ENCODE assay signal across 8 cellular contexts in the genomic region with DNA sequence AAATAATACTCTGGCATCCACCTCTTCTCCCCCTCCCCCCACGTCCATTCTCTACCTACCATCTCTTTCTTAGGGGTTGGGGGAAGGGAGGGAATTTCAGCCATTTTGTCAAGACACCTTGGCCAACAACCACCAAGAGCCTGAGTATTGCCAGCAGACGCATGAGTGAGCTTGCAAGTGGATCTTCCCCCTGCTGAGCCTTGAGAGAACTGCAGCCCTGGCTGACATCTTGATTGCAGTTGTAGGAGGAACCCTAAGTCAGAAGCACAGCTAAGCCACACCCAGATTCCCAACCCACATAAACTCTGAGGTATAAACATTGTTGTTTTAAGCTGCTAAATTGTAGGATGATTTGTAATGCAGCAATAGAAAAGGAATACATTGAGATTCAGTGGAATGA.
DNase-seq lines count a peak whose midpoint lies in the region; ATAC-seq and TF ChIP-seq lines count a peak whose summit lies in the region.

No MANE protein-coding gene starts in this region.

- peak; percentile 58 for DNase-seq in GM12865 (ENCODE audit: low read depth)
- peak; percentile 63 for DNase-seq in Karpas-422
- peak in 1 of 2 donors; percentile 26 for DNase-seq in foreskin keratinocyte
- DNase-seq in hypothalamus (lab: John Stamatoyannopoulos, UW): no peak
- no peak for DNase-seq in stimulated activated naive CD4-positive, alpha-beta T cell (lab: John Stamatoyannopoulos, UW)
- DNase-seq in activated T-cell treated with anti-CD3 and anti-CD28 coated beads for 4 hours: no peak
- no peak for DNase-seq in GM19240 (ENCODE audit: insufficient read length, low spot score)

- H3K4me1 ChIP-seq in Karpas-422 (ENCODE audit: low read length): no peaks in the 10 kb centered on the region
- H3K4me1 ChIP-seq in foreskin keratinocyte: no peaks in the 10 kb centered on the region

- H3K4me3 ChIP-seq in GM12865 (ENCODE audit: low read depth, low read length): no peak overlapping the region
- H3K4me3 ChIP-seq in Karpas-422 (ENCODE audit: low read length): no peak overlapping the region

- TF ChIP-seq CTCF in GM12865 (IDR thresholded peaks at IDR 0.05; ENCODE audit: insufficient read depth, low read depth, low read length, missing control alignments): peak; percentile 41
- peak; percentile 53 for TF ChIP-seq CTCF in foreskin keratinocyte (conservative IDR thresholded peaks at IDR 0.05)

- H4K20me1 ChIP-seq in Karpas-422 (ENCODE audit: insufficient read depth, low read depth, low read length): no peaks in the 10 kb centered on the region

- H3K79me2 ChIP-seq in Karpas-422 (ENCODE audit: low read length): no peaks in the 10 kb centered on the region

- peak; percentile 85 for ATAC-seq in GM21576 (IDR thresholded peaks at IDR 0.05; ENCODE audit: unreplicated experiment)
- ATAC-seq in foreskin keratinocyte: peak; percentile 90

- no peak overlapping the region for H3K9ac ChIP-seq in Karpas-422 (ENCODE audit: low read length)

- no peaks in the 10 kb centered on the region for H3K9me2 ChIP-seq in Karpas-422 (replicated peaks; ENCODE audit: insufficient read depth, low read length)

- H3K36me3 ChIP-seq in Karpas-422 (ENCODE audit: insufficient read depth, low read length): no peaks in the 10 kb centered on the region

- H2AFZ ChIP-seq in Karpas-422 (ENCODE audit: low read length): no peak overlapping the region

- H3K27ac ChIP-seq in Karpas-422 (ENCODE audit: low read length) (no peak overlapping the region), foreskin keratinocyte (no peak overlapping the region)

- H3K27me3 ChIP-seq in Karpas-422 (ENCODE audit: low read length) (no peaks in the 10 kb centered on the region), foreskin keratinocyte (no peaks in the 10 kb centered on the region)

- no peak overlapping the region for H3K4me2 ChIP-seq in Karpas-422 (ENCODE audit: low read depth, low read length, poor library complexity, severe bottlenecking)

- no peaks in the 10 kb centered on the region for H3K9me3 ChIP-seq in Karpas-422 (ENCODE audit: low read length)

Comparison
In these comparisons a context has a peak if more than half of its experiments do, and no peak if none do; other contexts are left out.
1. DNase-seq: peak in GM12865 (single experiment) and Karpas-422 (single experiment); none in hypothalamus (0 of 51), stimulated activated naive CD4-positive, alpha-beta T cell (0 of 6), activated T-cell treated with anti-CD3 and anti-CD28 coated beads for 4 hours (single experiment) and GM19240 (single experiment).